Comparison of ENCODE assay signal across 11 cellular contexts in genomic region chr18:79405019-79405780, GRCh38. TPM values are rescaled to one million over a fixed set of nuclear protein-coding genes. Genes with fewer than 3 reads are reported as not detected.
DNase-seq lines count a peak whose midpoint lies in the region; ATAC-seq lines count a peak whose summit lies in the region.
"Had no signal": no experiment of that assay in that cellular context is flagged by ENCODE, and none has a peak within 500 bp of the region (broad histone marks: within the 10 kb centered on the region; RNA-seq: fewer than 3 reads in every experiment).

No MANE protein-coding gene starts in this region.

- peak overlapping the region; percentile 86 for H3K27ac ChIP-seq in SK-N-MC
- H3K27ac ChIP-seq: PC-9 had no signal

- H3K9me3 ChIP-seq in SK-N-MC (ENCODE audit: low read depth, low read length) = no peaks in the 10 kb centered on the region
- H3K9me3 ChIP-seq: thoracic aorta had no signal

- H3K9ac ChIP-seq in SK-N-MC (ENCODE audit: insufficient read length) = peak overlapping the region; percentile 60

- DNase-seq in SK-N-MC (ENCODE audit: low read depth, low spot score) (no peak), dermis blood vessel endothelial cell (peak; percentile 13), A172 (ENCODE audit: low spot score) (no peak), NCI-H1694 treated with DMSO at 0.1 percent for 48 hours (lab: John Stamatoyannopoulos, UW) (no peak)
- DNase-seq in stimulated activated CD4-positive, alpha-beta T cell treated with anti-CD3 and anti-CD28 coated beads, Interleukin-12 subunit alpha, Interleukin-12 subunit beta, amount 100 ng/mL, for 48 hours (ENCODE audit: low read depth in 2 of 3, low spot score in 1 of 3) = peak in 2 of 3 donors; percentile 65 to 76
- DNase-seq: mesendoderm, PC-9 had no signal

- peak overlapping the region; percentile 71 for H3K4me3 ChIP-seq in SK-N-MC
- H3K4me3 ChIP-seq: PC-9 had no signal

- peak; percentile 25 for ATAC-seq in GM18867 (IDR thresholded peaks at IDR 0.05; ENCODE audit: unreplicated experiment)
- ATAC-seq in HG03025 (IDR thresholded peaks at IDR 0.05; ENCODE audit: low FRiP score, unreplicated experiment) = no peak
- ATAC-seq in HG02840 (IDR thresholded peaks at IDR 0.05; ENCODE audit: low FRiP score, unreplicated experiment) = no peak

- no peaks in the 10 kb centered on the region for H3K36me3 ChIP-seq in SK-N-MC (ENCODE audit: insufficient read depth, low read length)
- H3K36me3 ChIP-seq: thoracic aorta had no signal

RNA-seq across cellular contexts. Expression of gene NFATC1, which starts 9.5 kb away (rescaled TPM):
- total RNA-seq in dermis blood vessel endothelial cell = 17.0 and 19.3 TPM in 2 replicates
- 6.5 and 7.7 TPM in 2 replicates for total RNA-seq in A172 (2014; rRNA removed; shearing (Covaris generic))

Comparison
In these comparisons a context has a peak if more than half of its experiments do, and no peak if none do; other contexts are left out.
1. DNase-seq: peak in dermis blood vessel endothelial cell (single experiment) and stimulated activated CD4-positive, alpha-beta T cell treated with anti-CD3 and anti-CD28 coated beads, Interleukin-12 subunit alpha, Interleukin-12 subunit beta, amount 100 ng/mL, for 48 hours (2 of 3); none in SK-N-MC (single experiment), A172 (single experiment) and NCI-H1694 treated with DMSO at 0.1 percent for 48 hours (single experiment).